In genomic region chrX:151815461-151815860, GRCh38 we compare ENCODE assay signal across 20 cellular contexts.
"Had no signal": no experiment of that assay in that cellular context is flagged by ENCODE, and none has a peak within 500 bp of the region (broad histone marks: within the 10 kb centered on the region; RNA-seq: fewer than 3 reads in every experiment).

No MANE protein-coding gene starts in this region.

- ATAC-seq: activated CD8-positive, alpha-beta memory T cell treated with anti-CD3 and anti-CD28 coated beads, Interleukin-2, amount 10 ng/mL, durations not matched to agents 7 days and 5 days; activated T-helper 17 cell treated with anti-CD3 and anti-CD28 coated beads, Interleukin-2, amount 50 U/mL, for 72 hours; gastrocnemius medialis; left lung; natural killer cell treated with Interleukin-12 subunit alpha and Interleukin-12 subunit beta and Interleukin-15 and Interleukin-18, amount 100 ng/mL, for 72 hours; T-cell had no signal

- H3K4me3 ChIP-seq: dorsolateral prefrontal cortex, gastrocnemius medialis, left lung, tibial nerve, uterus had no signal

- H3K36me3 ChIP-seq: gastrocnemius medialis, left lung, neutrophil, tibial nerve, uterus had no signal

- H3K27ac ChIP-seq: dorsolateral prefrontal cortex, gastrocnemius medialis, left lung, neutrophil, parathyroid adenoma, tibial nerve, uterus had no signal

- DNase-seq: activated B cell treated with CpG ODN at 0.5 μM for 24 hours; activated CD4-positive, alpha-beta memory T cell treated with anti-CD3 and anti-CD28 coated beads, Interleukin-2, amount 10 ng/mL, durations not matched to agents 7 days and 5 days; activated CD4-positive, alpha-beta T cell treated with anti-CD3 and anti-CD28 coated beads for 48 hours; activated CD8-positive, alpha-beta memory T cell treated with anti-CD3 and anti-CD28 coated beads, Interleukin-2, amount 10 ng/mL, durations not matched to agents 7 days and 5 days; activated naive CD4-positive, alpha-beta T cell treated with Interleukin-2 at 50 U/mL for 16 hours; activated T-cell treated with anti-CD3 and anti-CD28 coated beads, Interleukin-2, amount 50 U/mL, for 1 hour; dorsolateral prefrontal cortex; gastrocnemius medialis; head of caudate nucleus; kidney; left lung; stimulated activated CD4-positive, alpha-beta T cell treated with anti-CD3 and anti-CD28 coated beads, Interleukin-2, amount 100 ng/mL, for 24 hours; stimulated activated naive CD4-positive, alpha-beta T cell treated with Interleukin-2 at 50 U/mL for 16 hours; T-cell; uterus had no signal

- H3K4me1 ChIP-seq: gastrocnemius medialis, left lung, parathyroid adenoma, tibial nerve, uterus had no signal

- H3K27me3 ChIP-seq: gastrocnemius medialis, left lung, neutrophil, tibial nerve, uterus had no signal

- H3K9ac ChIP-seq: parathyroid adenoma had no signal

- H3K9me3 ChIP-seq: gastrocnemius medialis, left lung, neutrophil, tibial nerve, uterus had no signal
